In the genomic region with DNA sequence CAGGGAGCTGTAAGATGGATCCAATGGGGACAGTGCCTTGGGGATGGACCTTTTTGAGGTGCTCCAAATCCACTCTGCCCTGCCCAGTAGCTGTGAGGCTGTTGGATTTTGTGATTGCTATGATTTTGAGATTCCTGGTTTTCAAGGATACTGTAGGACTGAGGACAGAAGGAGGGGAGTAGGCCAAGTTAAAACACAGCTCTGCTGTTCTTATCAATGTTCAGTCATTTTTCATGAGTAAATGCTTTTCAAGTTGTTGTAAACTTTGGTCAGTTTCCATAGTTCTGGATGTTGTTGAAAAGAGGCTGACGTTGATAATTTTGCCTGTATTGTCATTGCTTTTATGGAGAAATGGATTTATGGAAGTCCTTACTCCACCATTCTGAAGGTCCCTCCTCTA, we compare ENCODE assay signal across 28 cellular contexts.
"Had no signal": no experiment of that assay in that cellular context is flagged by ENCODE, and none has a peak within 500 bp of the region (broad histone marks: within the 10 kb centered on the region; RNA-seq: fewer than 3 reads in every experiment).

No MANE protein-coding gene starts in this region.

- H3K4me2 ChIP-seq: neural progenitor cell had no signal

- H3K27ac ChIP-seq: neural progenitor cell, ovary, parathyroid adenoma, psoas muscle, right lobe of liver, sigmoid colon, thoracic aorta, thyroid gland, tibial nerve, upper lobe of left lung, uterus had no signal

- ATAC-seq: naive thymus-derived CD8-positive, alpha-beta T cell; natural killer cell treated with Interleukin-12 subunit alpha and Interleukin-12 subunit beta and Interleukin-15 and Interleukin-18, amount 100 ng/mL, for 72 hours; psoas muscle; right cardiac atrium; right lobe of liver; stimulated activated memory B cell treated with anti-CD40 and anti-IgM and Interleukin-4, amounts not matched to agents 10 μg/mL and 1 μg/mL and 100 μg/mL, for 72 hours; stimulated activated naive CD8-positive, alpha-beta T cell treated with anti-CD3 and anti-CD28 coated beads, Interleukin-15, Interleukin-2, amounts not matched to agents 100 U/mL and 50 U/mL, for 24 hours had no signal

- H3K4me3 ChIP-seq: neural progenitor cell, ovary, psoas muscle, right lobe of liver, sigmoid colon, thoracic aorta, thyroid gland, tibial nerve, upper lobe of left lung, uterus had no signal

- H3K36me3 ChIP-seq: neural progenitor cell, ovary, right lobe of liver, sigmoid colon, thoracic aorta, thyroid gland, tibial nerve, upper lobe of left lung, uterus had no signal

- DNase-seq: naive B cell; naive thymus-derived CD8-positive, alpha-beta T cell; nephron progenitor cell; occipital lobe; ovary; posterior cingulate gyrus; psoas muscle; right cardiac atrium; right lobe of liver; sigmoid colon; small intestine; stimulated activated CD4-positive, alpha-beta T cell treated with anti-CD3 and anti-CD28 coated beads, Interleukin-15, amount 100 ng/mL, for 24 hours; stimulated activated CD4-positive, alpha-beta T cell treated with anti-CD3 and anti-CD28 coated beads, Interleukin-2, amount 100 ng/mL, for 24 hours; stimulated activated CD4-positive, alpha-beta T cell treated with anti-CD3 and anti-CD28 coated beads, Interleukin-2, amount 100 ng/mL, for 48 hours; stimulated activated CD4-positive, alpha-beta T cell treated with anti-CD3 and anti-CD28 coated beads, Interleukin-4, amount 100 ng/mL, for 4 hours; stimulated activated naive CD4-positive, alpha-beta T cell; stimulated activated naive CD8-positive, alpha-beta T cell treated with anti-CD3 and anti-CD28 coated beads, Interleukin-15, Interleukin-2, amounts not matched to agents 100 U/mL and 50 U/mL, for 24 hours; substantia nigra; thyroid gland; trophoblast cell; upper lobe of left lung; uterus had no signal

- H3K27me3 ChIP-seq: neural progenitor cell, ovary, right lobe of liver, sigmoid colon, thyroid gland, tibial nerve, upper lobe of left lung, uterus had no signal

- H3K9me3 ChIP-seq: ovary, psoas muscle, right lobe of liver, thoracic aorta, thyroid gland, upper lobe of left lung, uterus had no signal

- H3K9ac ChIP-seq: neural progenitor cell, parathyroid adenoma had no signal

- H3K4me1 ChIP-seq: neural progenitor cell, parathyroid adenoma, psoas muscle, right lobe of liver, sigmoid colon, thyroid gland, tibial nerve, upper lobe of left lung, uterus had no signal
